12 cellular contexts compared by ENCODE assay signal in genomic region chr3:12444582-12445468, GRCh38. TPM values are rescaled to one million over a fixed set of nuclear protein-coding genes. Genes with fewer than 3 reads are reported as not detected.
DNase-seq lines count a peak whose midpoint lies in the region; ATAC-seq and TF ChIP-seq lines count a peak whose summit lies in the region.
"Had no signal": no experiment of that assay in that cellular context is flagged by ENCODE, and none has a peak within 500 bp of the region (broad histone marks: within the 10 kb centered on the region; RNA-seq: fewer than 3 reads in every experiment).

No MANE protein-coding gene starts in this region.

- H3K36me3 ChIP-seq in colonic mucosa (no peaks in the 10 kb centered on the region), muscle layer of duodenum (ENCODE audit: control insufficient read depth in 1 of 2, insufficient read depth in 2 of 2, low read length in 2 of 2) (no peaks in the 10 kb centered on the region), WERI-Rb-1 (no peaks in the 10 kb centered on the region)
- H3K36me3 ChIP-seq: lower lobe of right lung had no signal

- peak overlapping the region; percentile 83 for H3K27ac ChIP-seq in colonic mucosa
- peak overlapping the region; percentile 66 for H3K27ac ChIP-seq in muscle layer of duodenum (ENCODE audit: low read length)
- H3K27ac ChIP-seq in WERI-Rb-1: no peak overlapping the region
- H3K27ac ChIP-seq: lower lobe of right lung had no signal

- ATAC-seq in HG03097 (IDR thresholded peaks at IDR 0.05; ENCODE audit: low FRiP score, unreplicated experiment) (no peak), GM19023 (IDR thresholded peaks at IDR 0.05; ENCODE audit: unreplicated experiment) (no peak)
- ATAC-seq: activated CD8-positive, alpha-beta T cell treated with anti-CD3 and anti-CD28 coated beads, Interleukin-2, amount 10 ng/mL, durations not matched to agents 7 days and 5 days; lower lobe of right lung; sciatic nerve had no signal

- H3K4me1 ChIP-seq in colonic mucosa (peaks cover 18% of the 10 kb centered on the region), muscle layer of duodenum (ENCODE audit: control insufficient read depth in 1 of 2, insufficient read depth in 2 of 2, low read length in 2 of 2) (peaks cover 0 to 4% of the 10 kb centered on the region in 2 donors)

- TF ChIP-seq CTCF in colonic mucosa (IDR thresholded peaks at IDR 0.05): no peak
- no peak for TF ChIP-seq CTCF in WERI-Rb-1 (IDR thresholded peaks at IDR 0.05; ENCODE audit: low read depth, low read length)

- DNase-seq in EH (ENCODE audit: low read depth) (peak; percentile 20), HuH-7.5 (ENCODE audit: low spot score) (peak; percentile 93), colonic mucosa (peak; percentile 89), WERI-Rb-1 (no peak)
- no peak for DNase-seq in activated T-cell treated with anti-CD3 and anti-CD28 coated beads, Interleukin-2, amount 50 U/mL, for 1 hour
- DNase-seq: activated CD8-positive, alpha-beta T cell treated with anti-CD3 and anti-CD28 coated beads, Interleukin-2, amount 10 ng/mL, durations not matched to agents 7 days and 5 days; CD8-positive, alpha-beta memory T cell; lower lobe of right lung had no signal

- intact Hi-C loops in colonic mucosa (cut with DNase I): no loop called here

- H3K9me3 ChIP-seq in colonic mucosa (no peaks in the 10 kb centered on the region), muscle layer of duodenum (ENCODE audit: control insufficient read depth in 1 of 2, low read length in 2 of 2) (no peaks in the 10 kb centered on the region), WERI-Rb-1 (ENCODE audit: severe bottlenecking) (no peaks in the 10 kb centered on the region)
- H3K9me3 ChIP-seq: lower lobe of right lung had no signal

- H3K9ac ChIP-seq in colonic mucosa (ENCODE audit: low read depth in 2 of 2, low read length in 2 of 2): peak overlapping the region; percentile 33 to 83

- H3K27me3 ChIP-seq in colonic mucosa (no peaks in the 10 kb centered on the region), muscle layer of duodenum (ENCODE audit: low read depth, low read length) (no peaks in the 10 kb centered on the region), WERI-Rb-1 (ENCODE audit: insufficient read depth, low read depth, severe bottlenecking) (no peaks in the 10 kb centered on the region)

- H3K4me3 ChIP-seq in colonic mucosa (no peak overlapping the region), muscle layer of duodenum (ENCODE audit: low read depth in 1 of 2, low read length in 2 of 2) (no peak overlapping the region), WERI-Rb-1 (ENCODE audit: low read depth, low read length) (no peak overlapping the region)
- H3K4me3 ChIP-seq: lower lobe of right lung had no signal

RNA-seq across cellular contexts. Expression of gene TSEN2, which starts 39.5 kb away (rescaled TPM):
- 10 to 100 TPM; 13.7 to 21.1 TPM for total RNA-seq in colonic mucosa

Comparison
In these comparisons a context has a peak if more than half of its experiments do, and no peak if none do; other contexts are left out.
1. DNase-seq: peak in EH (single experiment), HuH-7.5 (single experiment) and colonic mucosa (single experiment); none in WERI-Rb-1 (single experiment) and activated T-cell treated with anti-CD3 and anti-CD28 coated beads, Interleukin-2, amount 50 U/mL, for 1 hour (single experiment).